Comparison of ENCODE assay signal across 1 cellular context in the genomic region with DNA sequence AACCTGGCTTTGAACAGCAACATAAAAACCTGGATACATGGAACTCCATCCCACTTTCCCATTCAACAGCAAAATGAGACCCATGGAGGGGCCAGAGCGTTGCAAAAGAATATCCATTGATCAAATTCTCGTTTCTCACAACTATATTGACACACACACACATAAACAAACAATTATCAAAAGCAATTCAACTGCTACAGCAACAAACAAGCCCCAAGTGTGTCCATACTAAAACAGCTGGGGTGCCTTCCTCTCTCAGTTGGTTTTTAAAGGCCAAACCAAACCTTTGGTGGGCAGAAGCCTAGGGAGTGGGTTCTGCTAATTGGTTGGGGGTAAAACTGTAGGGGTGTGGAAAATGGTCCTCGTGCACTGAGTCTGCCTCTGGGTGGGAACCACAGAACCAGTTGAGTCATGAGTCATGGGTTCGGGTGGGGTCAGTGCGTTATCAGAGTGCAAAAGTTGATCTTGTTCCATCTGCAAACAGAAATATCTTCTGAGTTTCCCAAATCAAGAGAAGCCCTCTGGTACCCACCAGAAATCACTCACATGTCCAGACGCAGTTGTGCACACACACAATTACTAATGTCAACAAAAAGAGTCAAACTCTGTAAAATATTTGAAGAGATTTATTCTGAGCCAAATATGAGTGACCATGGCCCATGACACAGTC.
TF ChIP-seq lines count a peak whose summit lies in the region.

No MANE protein-coding gene starts in this region.

TF ChIP-seq in K562, 482 proteins besides CTCF, POLR2A, EP300 and RAD21 (continues in another document):
- no peak for TF ChIP-seq ZNF184 (CRISPR knock-in tag; IDR thresholded peaks at IDR 0.05)
- peak; percentile 76 to 83; a peak in 2 of 4 replicates for TF ChIP-seq KDM1A (IDR thresholded peaks at IDR 0.05)
- TF ChIP-seq CHCHD3 (CRISPR knock-in tag; IDR thresholded peaks at IDR 0.05): no peak
- peak; percentile 32; the same call in 1 of the 2 replicates for TF ChIP-seq NR2C1 (IDR thresholded peaks at IDR 0.05)
- 0 out of 2 replicates have a peak, but pooled peaks have one; percentile 41 for TF ChIP-seq NR2C1 (tag; IDR thresholded peaks at IDR 0.05)
- TF ChIP-seq GTF2A2 (tag; IDR thresholded peaks at IDR 0.05): no peak
- no peak for TF ChIP-seq KDM4B (IDR thresholded peaks at IDR 0.05; ENCODE audit: borderline replicate concordance in 2 of 2, low read depth in 1 of 2)
- TF ChIP-seq, protein P1, sequence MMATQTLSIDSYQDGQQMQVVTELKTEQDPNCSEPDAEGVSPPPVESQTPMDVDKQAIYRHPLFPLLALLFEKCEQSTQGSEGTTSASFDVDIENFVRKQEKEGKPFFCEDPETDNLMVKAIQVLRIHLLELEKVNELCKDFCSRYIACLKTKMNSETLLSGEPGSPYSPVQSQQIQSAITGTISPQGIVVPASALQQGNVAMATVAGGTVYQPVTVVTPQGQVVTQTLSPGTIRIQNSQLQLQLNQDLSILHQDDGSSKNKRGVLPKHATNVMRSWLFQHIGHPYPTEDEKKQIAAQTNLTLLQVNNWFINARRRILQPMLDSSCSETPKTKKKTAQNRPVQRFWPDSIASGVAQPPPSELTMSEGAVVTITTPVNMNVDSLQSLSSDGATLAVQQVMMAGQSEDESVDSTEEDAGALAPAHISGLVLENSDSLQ (IDR thresholded peaks at IDR 0.05): no peak
- TF ChIP-seq CBFA2T3 (IDR thresholded peaks at IDR 0.05): peak; percentile 81
- TF ChIP-seq ERF (CRISPR knock-in tag; IDR thresholded peaks at IDR 0.05): no peak
- TF ChIP-seq, protein P2, sequence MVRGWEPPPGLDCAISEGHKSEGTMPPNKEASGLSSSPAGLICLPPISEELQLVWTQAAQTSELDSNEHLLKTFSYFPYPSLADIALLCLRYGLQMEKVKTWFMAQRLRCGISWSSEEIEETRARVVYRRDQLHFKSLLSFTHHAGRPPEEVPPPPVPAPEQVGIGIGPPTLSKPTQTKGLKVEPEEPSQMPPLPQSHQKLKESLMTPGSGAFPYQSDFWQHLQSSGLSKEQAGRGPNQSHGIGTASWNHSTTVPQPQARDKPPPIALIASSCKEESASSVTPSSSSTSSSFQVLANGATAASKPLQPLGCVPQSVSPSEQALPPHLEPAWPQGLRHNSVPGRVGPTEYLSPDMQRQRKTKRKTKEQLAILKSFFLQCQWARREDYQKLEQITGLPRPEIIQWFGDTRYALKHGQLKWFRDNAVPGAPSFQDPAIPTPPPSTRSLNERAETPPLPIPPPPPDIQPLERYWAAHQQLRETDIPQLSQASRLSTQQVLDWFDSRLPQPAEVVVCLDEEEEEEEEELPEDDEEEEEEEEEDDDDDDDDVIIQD (CRISPR knock-in tag; IDR thresholded peaks at IDR 0.05): no peak
- TF ChIP-seq MAZ (CRISPR knock-in tag; conservative IDR thresholded peaks at IDR 0.05 in 1 of 2, IDR thresholded peaks at IDR 0.05 in 1 of 2): peak in 1 of 2 experiments; percentile 51; a peak in 2 of 4 replicates
- TF ChIP-seq TAL1 (IDR thresholded peaks at IDR 0.05): peak; percentile 54; the same call in 1 of the 2 replicates
- TF ChIP-seq SMARCB1 (IDR thresholded peaks at IDR 0.05; ENCODE audit: insufficient read length, low read depth): no peak
- peak; percentile 95 for TF ChIP-seq JUND (IDR thresholded peaks at IDR 0.05; ENCODE audit: borderline replicate concordance, low read depth, low read length)
- peak; percentile 90; the same call in 2 of the 3 replicates for TF ChIP-seq JUND (tag; IDR thresholded peaks at IDR 0.05; ENCODE audit: borderline replicate concordance, low read depth, low read length)
- peak; percentile 57 for TF ChIP-seq TEAD4 (IDR thresholded peaks at IDR 0.05; ENCODE audit: low read length)
- no peak for TF ChIP-seq TEAD4 (CRISPR knock-in tag; IDR thresholded peaks at IDR 0.05; ENCODE audit: borderline replicate concordance)
- TF ChIP-seq ZNF239 (CRISPR knock-in tag; IDR thresholded peaks at IDR 0.05): 0 out of 2 replicates have a peak, but pooled peaks have one; percentile 15
- TF ChIP-seq, protein P3, sequence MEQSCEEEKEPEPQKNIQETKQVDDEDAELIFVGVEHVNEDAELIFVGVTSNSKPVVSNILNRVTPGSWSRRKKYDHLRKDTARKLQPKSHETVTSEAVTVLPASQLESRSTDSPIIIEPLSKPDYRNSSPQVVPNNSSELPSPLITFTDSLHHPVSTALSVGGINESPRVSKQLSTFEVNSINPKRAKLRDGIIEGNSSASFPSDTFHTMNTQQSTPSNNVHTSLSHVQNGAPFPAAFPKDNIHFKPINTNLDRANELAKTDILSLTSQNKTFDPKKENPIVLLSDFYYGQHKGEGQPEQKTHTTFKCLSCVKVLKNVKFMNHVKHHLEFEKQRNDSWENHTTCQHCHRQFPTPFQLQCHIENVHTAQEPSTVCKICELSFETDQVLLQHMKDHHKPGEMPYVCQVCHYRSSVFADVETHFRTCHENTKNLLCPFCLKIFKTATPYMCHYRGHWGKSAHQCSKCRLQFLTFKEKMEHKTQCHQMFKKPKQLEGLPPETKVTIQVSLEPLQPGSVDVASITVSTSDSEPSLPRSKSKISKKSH (CRISPR knock-in tag; IDR thresholded peaks at IDR 0.05): no peak
- TF ChIP-seq ESRRA (IDR thresholded peaks at IDR 0.05; ENCODE audit: borderline replicate concordance, low read depth): 0 out of 2 replicates have a peak, but pooled peaks have one; percentile 27
- peak; percentile 89 for TF ChIP-seq L3MBTL2 (IDR thresholded peaks at IDR 0.05)
- no peak for TF ChIP-seq ZNF695 (CRISPR knock-in tag; IDR thresholded peaks at IDR 0.05)
- no peak for TF ChIP-seq ZNF551 (CRISPR knock-in tag; IDR thresholded peaks at IDR 0.05)
- no peak for TF ChIP-seq MAFF (IDR thresholded peaks at IDR 0.05; ENCODE audit: low read length)
- TF ChIP-seq ZEB2 (IDR thresholded peaks at IDR 0.05): no peak
- TF ChIP-seq SMAD4 (CRISPR knock-in tag; conservative IDR thresholded peaks at IDR 0.05): peak; percentile 64
- TF ChIP-seq, protein P4, sequence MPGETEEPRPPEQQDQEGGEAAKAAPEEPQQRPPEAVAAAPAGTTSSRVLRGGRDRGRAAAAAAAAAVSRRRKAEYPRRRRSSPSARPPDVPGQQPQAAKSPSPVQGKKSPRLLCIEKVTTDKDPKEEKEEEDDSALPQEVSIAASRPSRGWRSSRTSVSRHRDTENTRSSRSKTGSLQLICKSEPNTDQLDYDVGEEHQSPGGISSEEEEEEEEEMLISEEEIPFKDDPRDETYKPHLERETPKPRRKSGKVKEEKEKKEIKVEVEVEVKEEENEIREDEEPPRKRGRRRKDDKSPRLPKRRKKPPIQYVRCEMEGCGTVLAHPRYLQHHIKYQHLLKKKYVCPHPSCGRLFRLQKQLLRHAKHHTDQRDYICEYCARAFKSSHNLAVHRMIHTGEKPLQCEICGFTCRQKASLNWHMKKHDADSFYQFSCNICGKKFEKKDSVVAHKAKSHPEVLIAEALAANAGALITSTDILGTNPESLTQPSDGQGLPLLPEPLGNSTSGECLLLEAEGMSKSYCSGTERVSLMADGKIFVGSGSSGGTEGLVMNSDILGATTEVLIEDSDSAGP (CRISPR knock-in tag; IDR thresholded peaks at IDR 0.05): no peak
- TF ChIP-seq ZNF583 (CRISPR knock-in tag; IDR thresholded peaks at IDR 0.05): peak; percentile 78
- TF ChIP-seq KAT8 (IDR thresholded peaks at IDR 0.05; ENCODE audit: low read depth): no peak
- TF ChIP-seq MED1 (CRISPR knock-in tag; IDR thresholded peaks at IDR 0.05; ENCODE audit: borderline replicate concordance): no peak
- TF ChIP-seq DIDO1 (tag; IDR thresholded peaks at IDR 0.05; ENCODE audit: low read depth): no peak
- TF ChIP-seq HIVEP1 (CRISPR knock-in tag; IDR thresholded peaks at IDR 0.05): no peak
- TF ChIP-seq ZNF12 (CRISPR knock-in tag; IDR thresholded peaks at IDR 0.05): no peak
- TF ChIP-seq RBFOX2 (IDR thresholded peaks at IDR 0.05; ENCODE audit: low read depth, low read length): no peak
- TF ChIP-seq, protein P5, sequence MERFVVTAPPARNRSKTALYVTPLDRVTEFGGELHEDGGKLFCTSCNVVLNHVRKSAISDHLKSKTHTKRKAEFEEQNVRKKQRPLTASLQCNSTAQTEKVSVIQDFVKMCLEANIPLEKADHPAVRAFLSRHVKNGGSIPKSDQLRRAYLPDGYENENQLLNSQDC (CRISPR knock-in tag; IDR thresholded peaks at IDR 0.05): no peak
- no peak for TF ChIP-seq ZNF146 (CRISPR knock-in tag; IDR thresholded peaks at IDR 0.05; ENCODE audit: unreplicated experiment)
- no peak for TF ChIP-seq ZNF3 (CRISPR knock-in tag; IDR thresholded peaks at IDR 0.05)
- 0 out of 2 replicates have a peak, but pooled peaks have one; percentile 16 for TF ChIP-seq ZFX (CRISPR knock-in tag; IDR thresholded peaks at IDR 0.05)
- peak; percentile 90 for TF ChIP-seq FOSL1 (tag; conservative IDR thresholded peaks at IDR 0.05)
- no peak for TF ChIP-seq ZFPM2 (CRISPR knock-in tag; IDR thresholded peaks at IDR 0.05)
- no peak for TF ChIP-seq ETV1 (tag; conservative IDR thresholded peaks at IDR 0.05; ENCODE audit: low read depth)
- TF ChIP-seq HNRNPUL1 (IDR thresholded peaks at IDR 0.05; ENCODE audit: low read length): no peak
- no peak for TF ChIP-seq GABPB2 (CRISPR knock-in tag; conservative IDR thresholded peaks at IDR 0.05)
- TF ChIP-seq HMG20A (CRISPR knock-in tag; conservative IDR thresholded peaks at IDR 0.05): no peak
- peak; percentile 66; the same call in 1 of the 2 replicates for TF ChIP-seq HDAC2 (IDR thresholded peaks at IDR 0.05)
- TF ChIP-seq TEAD1 (CRISPR knock-in tag; IDR thresholded peaks at IDR 0.05): peak in 1 of 2 experiments; percentile 37; a peak in 1 of 4 replicates
- TF ChIP-seq, protein P6, sequence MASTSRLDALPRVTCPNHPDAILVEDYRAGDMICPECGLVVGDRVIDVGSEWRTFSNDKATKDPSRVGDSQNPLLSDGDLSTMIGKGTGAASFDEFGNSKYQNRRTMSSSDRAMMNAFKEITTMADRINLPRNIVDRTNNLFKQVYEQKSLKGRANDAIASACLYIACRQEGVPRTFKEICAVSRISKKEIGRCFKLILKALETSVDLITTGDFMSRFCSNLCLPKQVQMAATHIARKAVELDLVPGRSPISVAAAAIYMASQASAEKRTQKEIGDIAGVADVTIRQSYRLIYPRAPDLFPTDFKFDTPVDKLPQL (IDR thresholded peaks at IDR 0.05; ENCODE audit: extremely low read depth, insufficient read length): no peak
- no peak for TF ChIP-seq KLF16 (IDR thresholded peaks at IDR 0.05)
- TF ChIP-seq NFIX (CRISPR knock-in tag; IDR thresholded peaks at IDR 0.05; ENCODE audit: low read depth): no peak
- TF ChIP-seq ZNF766 (CRISPR knock-in tag; conservative IDR thresholded peaks at IDR 0.05): no peak; the same call in 1 of the 2 replicates
- TF ChIP-seq, protein P7, sequence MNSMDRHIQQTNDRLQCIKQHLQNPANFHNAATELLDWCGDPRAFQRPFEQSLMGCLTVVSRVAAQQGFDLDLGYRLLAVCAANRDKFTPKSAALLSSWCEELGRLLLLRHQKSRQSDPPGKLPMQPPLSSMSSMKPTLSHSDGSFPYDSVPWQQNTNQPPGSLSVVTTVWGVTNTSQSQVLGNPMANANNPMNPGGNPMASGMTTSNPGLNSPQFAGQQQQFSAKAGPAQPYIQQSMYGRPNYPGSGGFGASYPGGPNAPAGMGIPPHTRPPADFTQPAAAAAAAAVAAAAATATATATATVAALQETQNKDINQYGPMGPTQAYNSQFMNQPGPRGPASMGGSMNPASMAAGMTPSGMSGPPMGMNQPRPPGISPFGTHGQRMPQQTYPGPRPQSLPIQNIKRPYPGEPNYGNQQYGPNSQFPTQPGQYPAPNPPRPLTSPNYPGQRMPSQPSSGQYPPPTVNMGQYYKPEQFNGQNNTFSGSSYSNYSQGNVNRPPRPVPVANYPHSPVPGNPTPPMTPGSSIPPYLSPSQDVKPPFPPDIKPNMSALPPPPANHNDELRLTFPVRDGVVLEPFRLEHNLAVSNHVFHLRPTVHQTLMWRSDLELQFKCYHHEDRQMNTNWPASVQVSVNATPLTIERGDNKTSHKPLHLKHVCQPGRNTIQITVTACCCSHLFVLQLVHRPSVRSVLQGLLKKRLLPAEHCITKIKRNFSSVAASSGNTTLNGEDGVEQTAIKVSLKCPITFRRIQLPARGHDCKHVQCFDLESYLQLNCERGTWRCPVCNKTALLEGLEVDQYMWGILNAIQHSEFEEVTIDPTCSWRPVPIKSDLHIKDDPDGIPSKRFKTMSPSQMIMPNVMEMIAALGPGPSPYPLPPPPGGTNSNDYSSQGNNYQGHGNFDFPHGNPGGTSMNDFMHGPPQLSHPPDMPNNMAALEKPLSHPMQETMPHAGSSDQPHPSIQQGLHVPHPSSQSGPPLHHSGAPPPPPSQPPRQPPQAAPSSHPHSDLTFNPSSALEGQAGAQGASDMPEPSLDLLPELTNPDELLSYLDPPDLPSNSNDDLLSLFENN (IDR thresholded peaks at IDR 0.05; ENCODE audit: low read depth in 2 of 2, low read length in 2 of 2): no peak
- peak; percentile 55; the same call in 1 of the 2 replicates for TF ChIP-seq KLF1 (tag; IDR thresholded peaks at IDR 0.05)
- TF ChIP-seq, protein P8, sequence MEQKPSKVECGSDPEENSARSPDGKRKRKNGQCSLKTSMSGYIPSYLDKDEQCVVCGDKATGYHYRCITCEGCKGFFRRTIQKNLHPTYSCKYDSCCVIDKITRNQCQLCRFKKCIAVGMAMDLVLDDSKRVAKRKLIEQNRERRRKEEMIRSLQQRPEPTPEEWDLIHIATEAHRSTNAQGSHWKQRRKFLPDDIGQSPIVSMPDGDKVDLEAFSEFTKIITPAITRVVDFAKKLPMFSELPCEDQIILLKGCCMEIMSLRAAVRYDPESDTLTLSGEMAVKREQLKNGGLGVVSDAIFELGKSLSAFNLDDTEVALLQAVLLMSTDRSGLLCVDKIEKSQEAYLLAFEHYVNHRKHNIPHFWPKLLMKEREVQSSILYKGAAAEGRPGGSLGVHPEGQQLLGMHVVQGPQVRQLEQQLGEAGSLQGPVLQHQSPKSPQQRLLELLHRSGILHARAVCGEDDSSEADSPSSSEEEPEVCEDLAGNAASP (IDR thresholded peaks at IDR 0.05): peak; percentile 66; the same call in 1 of the 2 replicates
- TF ChIP-seq SMARCE1 (IDR thresholded peaks at IDR 0.05): peak; percentile 73
- TF ChIP-seq BACH1 (tag; IDR thresholded peaks at IDR 0.05): no peak
- TF ChIP-seq, protein P9, sequence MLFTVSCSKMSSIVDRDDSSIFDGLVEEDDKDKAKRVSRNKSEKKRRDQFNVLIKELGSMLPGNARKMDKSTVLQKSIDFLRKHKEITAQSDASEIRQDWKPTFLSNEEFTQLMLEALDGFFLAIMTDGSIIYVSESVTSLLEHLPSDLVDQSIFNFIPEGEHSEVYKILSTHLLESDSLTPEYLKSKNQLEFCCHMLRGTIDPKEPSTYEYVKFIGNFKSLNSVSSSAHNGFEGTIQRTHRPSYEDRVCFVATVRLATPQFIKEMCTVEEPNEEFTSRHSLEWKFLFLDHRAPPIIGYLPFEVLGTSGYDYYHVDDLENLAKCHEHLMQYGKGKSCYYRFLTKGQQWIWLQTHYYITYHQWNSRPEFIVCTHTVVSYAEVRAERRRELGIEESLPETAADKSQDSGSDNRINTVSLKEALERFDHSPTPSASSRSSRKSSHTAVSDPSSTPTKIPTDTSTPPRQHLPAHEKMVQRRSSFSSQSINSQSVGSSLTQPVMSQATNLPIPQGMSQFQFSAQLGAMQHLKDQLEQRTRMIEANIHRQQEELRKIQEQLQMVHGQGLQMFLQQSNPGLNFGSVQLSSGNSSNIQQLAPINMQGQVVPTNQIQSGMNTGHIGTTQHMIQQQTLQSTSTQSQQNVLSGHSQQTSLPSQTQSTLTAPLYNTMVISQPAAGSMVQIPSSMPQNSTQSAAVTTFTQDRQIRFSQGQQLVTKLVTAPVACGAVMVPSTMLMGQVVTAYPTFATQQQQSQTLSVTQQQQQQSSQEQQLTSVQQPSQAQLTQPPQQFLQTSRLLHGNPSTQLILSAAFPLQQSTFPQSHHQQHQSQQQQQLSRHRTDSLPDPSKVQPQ (CRISPR knock-in tag; IDR thresholded peaks at IDR 0.05; ENCODE audit: borderline replicate concordance): no peak
